ENCODE assay signal across 14 cellular contexts in genomic region chr3:195849322-195850074, GRCh38. TPM values are rescaled to one million over a fixed set of nuclear protein-coding genes. Genes with fewer than 3 reads are reported as not detected.
DNase-seq lines count a peak whose midpoint lies in the region; ATAC-seq and TF ChIP-seq lines count a peak whose summit lies in the region.
"Had no signal": no experiment of that assay in that cellular context is flagged by ENCODE, and none has a peak within 500 bp of the region (broad histone marks: within the 10 kb centered on the region; RNA-seq: fewer than 3 reads in every experiment).

No MANE protein-coding gene starts in this region.

- intact Hi-C loops in Right ventricle myocardium superior (cut with DNase I) (no loop called here), Right ventricle myocardium inferior (cut with DNase I) (loop anchor here (5.0 kb wide), 1 partner anchor 292 kb away; no protein-coding TSS in a partner anchor), testis (cut with DNase I; ENCODE audit: low total_unique reads) (no loop called here)

- DNase-seq in Right ventricle myocardium superior (no peak), Right ventricle myocardium inferior (ENCODE audit: missing footprints) (no peak), NCI-H526 treated with DMSO at 0.1 percent for 48 hours (lab: John Stamatoyannopoulos, UW) (peak; percentile 62), fibroblast of villous mesenchyme (ENCODE audit: low read depth) (no peak), testis (peak; percentile 53), NOMO-1 (lab: John Stamatoyannopoulos, UW; ENCODE audit: unreplicated experiment in 2 of 2) (no peak)
- DNase-seq: NK-92 treated with Interleukin-12 subunit alpha and Interleukin-12 subunit beta, amount 100 ng/mL, for 24 hours had no signal

- no peak overlapping the region for H3K27ac ChIP-seq in testis
- H3K27ac ChIP-seq: BLaER1 treated with 17β-estradiol and CSF1 and Interleukin-3, amounts not matched to agents 10 nM and 100 nM; tibial nerve had no signal

- WGBS in testis, 2 donors = 64 to 82% methylated on average over 32 to 49 of the region's 53 CpGs

- ATAC-seq in Right ventricle myocardium superior (ENCODE audit: poor library complexity) (peak; percentile 6), Right ventricle myocardium inferior (no peak), GM19328 (IDR thresholded peaks at IDR 0.05; ENCODE audit: unreplicated experiment) (no peak), HG03025 (IDR thresholded peaks at IDR 0.05; ENCODE audit: low FRiP score, unreplicated experiment) (no peak)
- ATAC-seq: HCT116, sciatic nerve had no signal

- no peaks in the 10 kb centered on the region for H3K4me1 ChIP-seq in testis

- H3K27me3 ChIP-seq in testis = no peaks in the 10 kb centered on the region
- H3K27me3 ChIP-seq: tibial nerve had no signal

- peak; percentile 26 for TF ChIP-seq CTCF in fibroblast of villous mesenchyme (IDR thresholded peaks at IDR 0.05; ENCODE audit: insufficient read depth, low read depth, low read length)
- TF ChIP-seq CTCF in testis (IDR thresholded peaks at IDR 0.05) = peak; percentile 15 to 44 (median 30)

- no peak for TF ChIP-seq POLR2A in testis (IDR thresholded peaks at IDR 0.05)

- H3K36me3 ChIP-seq in testis (ENCODE audit: low read depth, missing control alignments) = no peaks in the 10 kb centered on the region
- H3K36me3 ChIP-seq: BLaER1 treated with 17β-estradiol and CSF1 and Interleukin-3, amounts not matched to agents 10 nM and 100 nM; tibial nerve had no signal

- no peaks in the 10 kb centered on the region for H3K9me3 ChIP-seq in testis
- H3K9me3 ChIP-seq: tibial nerve had no signal

- H3K4me3 ChIP-seq in fibroblast of villous mesenchyme (ENCODE audit: low read depth, low read length) = no peak overlapping the region
- H3K4me3 ChIP-seq in testis = no peak overlapping the region
- H3K4me3 ChIP-seq: BLaER1 treated with 17β-estradiol and CSF1 and Interleukin-3, amounts not matched to agents 10 nM and 100 nM; tibial nerve had no signal

RNA-seq across cellular contexts. Expression of gene MUC4, which starts 37.8 kb away (rescaled TPM):
- not detected for total RNA-seq in Right ventricle myocardium superior
- total RNA-seq in Right ventricle myocardium inferior = not detected
- not detected in 2 replicates for total RNA-seq in fibroblast of villous mesenchyme
- total RNA-seq in testis = 1 to 10 TPM; 4.0 to 4.7 TPM
- polyA plus RNA-seq in testis (ENCODE audit: insufficient read depth, low read depth, low replicate concordance) = 1.8 TPM
- total RNA-seq: LHCN-M2, tibial nerve had no signal

RNA-seq across cellular contexts. Expression of gene TNK2, which starts 58.9 kb away (rescaled TPM):
- 26.7 TPM for total RNA-seq in Right ventricle myocardium superior
- total RNA-seq in Right ventricle myocardium inferior = 31.7 TPM
- 8.4 and 12.1 TPM in 2 replicates for total RNA-seq in fibroblast of villous mesenchyme
- total RNA-seq in testis = 10 to 100 TPM; 71.4 to 71.6 TPM
- 43.9 TPM for polyA plus RNA-seq in testis (ENCODE audit: insufficient read depth, low read depth, low replicate concordance)

Comparison
In these comparisons a context has a peak if more than half of its experiments do, and no peak if none do; other contexts are left out.
1. DNase-seq: peak in NCI-H526 treated with DMSO at 0.1 percent for 48 hours (single experiment) and testis (single experiment); none in Right ventricle myocardium superior (single experiment), Right ventricle myocardium inferior (single experiment), fibroblast of villous mesenchyme (single experiment) and NOMO-1 (0 of 2).